8 cellular contexts compared by ENCODE assay signal in genomic region chr17:39235555-39236221, GRCh38. TPM values are rescaled to one million over a fixed set of nuclear protein-coding genes. Genes with fewer than 3 reads are reported as not detected.
DNase-seq lines count a peak whose midpoint lies in the region; ATAC-seq lines count a peak whose summit lies in the region.

No MANE protein-coding gene starts in this region.

- H3K9me3 Mint-ChIP-seq in activated T-cell treated with anti-CD3 and anti-CD28 coated beads, Interleukin-2, amount 50 U/mL, for 72 hours = no peaks in the 10 kb centered on the region

- H3K4me1 Mint-ChIP-seq in activated T-cell treated with anti-CD3 and anti-CD28 coated beads, Interleukin-2, amount 50 U/mL, for 72 hours (ENCODE audit: low read depth) = peaks cover 39% of the 10 kb centered on the region

- no peak overlapping the region for H3K27ac Mint-ChIP-seq in activated T-cell treated with anti-CD3 and anti-CD28 coated beads, Interleukin-2, amount 50 U/mL, for 72 hours

- no peaks in the 10 kb centered on the region for H3K36me3 Mint-ChIP-seq in activated T-cell treated with anti-CD3 and anti-CD28 coated beads, Interleukin-2, amount 50 U/mL, for 72 hours (ENCODE audit: insufficient read depth in 2 of 2)

- no peak overlapping the region for H3K4me3 Mint-ChIP-seq in activated T-cell treated with anti-CD3 and anti-CD28 coated beads, Interleukin-2, amount 50 U/mL, for 72 hours

- DNase-seq in DMS53 treated with DMSO at 0.1 percent for 48 hours (lab: John Stamatoyannopoulos, UW; ENCODE audit: unreplicated experiment) (peak; percentile 28), NCI-H774 (lab: John Stamatoyannopoulos, UW) (peak; percentile 73), glomerular endothelial cell (ENCODE audit: extremely low read depth, low read depth, low spot score) (peak; percentile 34), occipital lobe (lab: John Stamatoyannopoulos, UW) (no peak)
- DNase-seq in activated T-cell treated with anti-CD3 and anti-CD28 coated beads, Interleukin-2, amount 50 U/mL, for 72 hours = peak; percentile 59 to 68
- peak; percentile 36 to 58 for DNase-seq in stimulated activated CD4-positive, alpha-beta T cell treated with anti-CD3 and anti-CD28 coated beads, Interleukin-2, amount 100 ng/mL, for 48 hours

- peaks cover 8% of the 10 kb centered on the region for H3K27me3 Mint-ChIP-seq in activated T-cell treated with anti-CD3 and anti-CD28 coated beads, Interleukin-2, amount 50 U/mL, for 72 hours (ENCODE audit: low read depth)

- ATAC-seq in HG03460 (IDR thresholded peaks at IDR 0.05; ENCODE audit: unreplicated experiment) = peak; percentile 53
- ATAC-seq in activated T-cell treated with anti-CD3 and anti-CD28 coated beads, Interleukin-2, amount 50 U/mL, for 72 hours (replicated peaks in 1 of 2) = peak; percentile 54 to 58
- no peak for ATAC-seq in GM21717 (IDR thresholded peaks at IDR 0.05; ENCODE audit: unreplicated experiment)

RNA-seq across cellular contexts. Expression of gene STAC2, which starts 9.9 kb away (rescaled TPM):
- under 1 TPM in 1 of 2 donors, not detected in 1; 0.07 TPM for total RNA-seq in activated T-cell treated with anti-CD3 and anti-CD28 coated beads, Interleukin-2, amount 50 U/mL, for 72 hours
- total RNA-seq in glomerular endothelial cell = not detected in 2 replicates
- total RNA-seq in occipital lobe = 0.31 TPM

RNA-seq across cellular contexts. Expression of gene RPL19, which starts 35.6 kb away (rescaled TPM):
- 1,000 to 10,000 TPM; 2,889 to 2,909 TPM for total RNA-seq in activated T-cell treated with anti-CD3 and anti-CD28 coated beads, Interleukin-2, amount 50 U/mL, for 72 hours
- total RNA-seq in glomerular endothelial cell (1,721 and 2,282 TPM in 2 replicates), occipital lobe (958 TPM)

RNA-seq across cellular contexts. Expression of gene CACNB1, which starts 38.2 kb away (rescaled TPM):
- 10 to 100 TPM; 10.5 to 15.3 TPM for total RNA-seq in activated T-cell treated with anti-CD3 and anti-CD28 coated beads, Interleukin-2, amount 50 U/mL, for 72 hours
- total RNA-seq in glomerular endothelial cell (4.4 and 6.6 TPM in 2 replicates), occipital lobe (20.6 TPM)
